Comparison of ENCODE assay signal across 23 cellular contexts in the genomic region with DNA sequence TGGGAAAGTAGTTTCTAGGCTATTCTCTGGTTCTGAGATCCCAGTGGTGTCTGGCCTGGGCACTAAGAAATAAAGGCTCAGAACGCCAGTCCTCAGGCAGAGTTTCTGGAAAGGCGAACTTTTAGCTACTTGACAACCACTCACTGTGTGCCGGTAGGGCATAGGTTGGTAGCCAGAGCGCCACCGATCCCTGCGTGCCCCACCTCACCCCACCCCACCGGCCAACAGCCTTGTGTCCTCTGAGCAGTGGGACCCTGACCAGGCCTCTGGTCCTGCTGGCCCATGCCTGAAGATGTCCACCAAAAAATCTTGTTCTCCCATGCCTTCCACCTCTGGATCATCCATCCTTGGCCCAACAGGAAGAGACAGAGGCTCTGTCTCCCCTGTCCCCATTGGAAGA.
"Had no signal": no experiment of that assay in that cellular context is flagged by ENCODE, and none has a peak within 500 bp of the region (broad histone marks: within the 10 kb centered on the region; RNA-seq: fewer than 3 reads in every experiment).

No MANE protein-coding gene starts in this region.

- H3K27ac ChIP-seq: colonic mucosa, hepatocyte, neural progenitor cell, right lobe of liver, transverse colon had no signal

- H3K4me1 ChIP-seq: colonic mucosa, right lobe of liver, transverse colon had no signal

- H3K36me3 ChIP-seq: colonic mucosa, gastroesophageal sphincter, heart left ventricle, neural progenitor cell, right lobe of liver, thoracic aorta, transverse colon had no signal

- H3K9me3 ChIP-seq: colonic mucosa, gastroesophageal sphincter, heart left ventricle, right lobe of liver, thoracic aorta, transverse colon had no signal

- H3K9me3 Mint-ChIP-seq: central memory CD8-positive, alpha-beta T cell; dendritic cell treated with granulocyte-macrophage colony-stimulating factor and Interleukin-4, amounts not matched to agents 40 ng/mL and 50 ng/mL, for 4 days; effector memory CD8-positive, alpha-beta T cell; naive thymus-derived CD4-positive, alpha-beta T cell; nephron; neural progenitor cell; stimulated activated memory B cell treated with anti-CD40 and anti-IgM and Interleukin-4, amounts not matched to agents 10 μg/mL and 1 μg/mL and 100 μg/mL, for 72 hours; stimulated activated naive CD8-positive, alpha-beta T cell treated with anti-CD3 and anti-CD28 coated beads, Interleukin-15, Interleukin-2, amounts not matched to agents 100 ng/mL and 50 ng/mL, for 24 hours had no signal

- H3K27ac Mint-ChIP-seq: dendritic cell treated with granulocyte-macrophage colony-stimulating factor and Interleukin-4, amounts not matched to agents 40 ng/mL and 50 ng/mL, for 4 days; effector memory CD8-positive, alpha-beta T cell; naive thymus-derived CD4-positive, alpha-beta T cell; stimulated activated memory B cell treated with anti-CD40 and anti-IgM and Interleukin-4, amounts not matched to agents 10 μg/mL and 1 μg/mL and 100 μg/mL, for 72 hours; stimulated activated naive CD8-positive, alpha-beta T cell treated with anti-CD3 and anti-CD28 coated beads, Interleukin-15, Interleukin-2, amounts not matched to agents 100 ng/mL and 50 ng/mL, for 24 hours had no signal

- ATAC-seq: effector memory CD8-positive, alpha-beta T cell; gastroesophageal sphincter; heart left ventricle; left lobe of liver; naive thymus-derived CD4-positive, alpha-beta T cell; right lobe of liver; stimulated activated memory B cell treated with anti-CD40 and anti-IgM and Interleukin-4, amounts not matched to agents 10 μg/mL and 1 μg/mL and 100 μg/mL, for 72 hours had no signal

- H3K27me3 ChIP-seq: colonic mucosa, gastroesophageal sphincter, heart left ventricle, hepatocyte, neural progenitor cell, right lobe of liver, transverse colon had no signal

- DNase-seq: colonic mucosa; effector memory CD8-positive, alpha-beta T cell; foreskin fibroblast; mesendoderm; midbrain; naive thymus-derived CD4-positive, alpha-beta T cell; nucleus accumbens; retina; right lobe of liver; stimulated activated CD4-positive, alpha-beta T cell treated with anti-CD3 and anti-CD28 coated beads, Interleukin-4, amount 100 ng/mL, for 4 hours; transverse colon had no signal

- H3K4me3 ChIP-seq: colonic mucosa, gastroesophageal sphincter, heart left ventricle, hepatocyte, neural progenitor cell, right lobe of liver, smooth muscle cell, thoracic aorta, transverse colon had no signal

- H3K4me1 Mint-ChIP-seq: central memory CD8-positive, alpha-beta T cell; naive thymus-derived CD4-positive, alpha-beta T cell; stimulated activated memory B cell treated with anti-CD40 and anti-IgM and Interleukin-4, amounts not matched to agents 10 μg/mL and 1 μg/mL and 100 μg/mL, for 72 hours had no signal

- H3K36me3 Mint-ChIP-seq: naive thymus-derived CD4-positive, alpha-beta T cell; stimulated activated memory B cell treated with anti-CD40 and anti-IgM and Interleukin-4, amounts not matched to agents 10 μg/mL and 1 μg/mL and 100 μg/mL, for 72 hours had no signal

- H3K4me2 ChIP-seq: hepatocyte, neural progenitor cell, smooth muscle cell had no signal

- H3K4me3 Mint-ChIP-seq: central memory CD8-positive, alpha-beta T cell; dendritic cell treated with granulocyte-macrophage colony-stimulating factor and Interleukin-4, amounts not matched to agents 40 ng/mL and 50 ng/mL, for 4 days; effector memory CD8-positive, alpha-beta T cell; naive thymus-derived CD4-positive, alpha-beta T cell; nephron; stimulated activated memory B cell treated with anti-CD40 and anti-IgM and Interleukin-4, amounts not matched to agents 10 μg/mL and 1 μg/mL and 100 μg/mL, for 72 hours; stimulated activated naive CD8-positive, alpha-beta T cell treated with anti-CD3 and anti-CD28 coated beads, Interleukin-15, Interleukin-2, amounts not matched to agents 100 ng/mL and 50 ng/mL, for 24 hours had no signal

- H2AFZ ChIP-seq: hepatocyte, neural progenitor cell had no signal

- H3K9ac ChIP-seq: neural progenitor cell had no signal
